1 cellular context compared by ENCODE assay signal in genomic region chr13:80342541-80343371, GRCh38.
TF ChIP-seq lines count a peak whose summit lies in the region.

No MANE protein-coding gene starts in this region.

TF ChIP-seq in K562, 482 proteins besides CTCF, POLR2A, EP300 and RAD21 (continued from another document and continues in another):
- TF ChIP-seq FOXP4 (CRISPR knock-in tag; IDR thresholded peaks at IDR 0.05; ENCODE audit: borderline replicate concordance): no peak
- TF ChIP-seq ZC3H4 (CRISPR knock-in tag; IDR thresholded peaks at IDR 0.05; ENCODE audit: borderline replicate concordance): no peak
- TF ChIP-seq HNRNPH1 (optimal IDR thresholded peaks at IDR 0.05; ENCODE audit: low read depth, low read length): no peak
- TF ChIP-seq CCAR2 (IDR thresholded peaks at IDR 0.05; ENCODE audit: low read depth, low read length): no peak
- TF ChIP-seq EWSR1 (IDR thresholded peaks at IDR 0.05; ENCODE audit: borderline replicate concordance, low read depth, partially characterized antibody): no peak
- TF ChIP-seq STAT6 (CRISPR knock-in tag; IDR thresholded peaks at IDR 0.05): no peak
- no peak for TF ChIP-seq KLF16 (IDR thresholded peaks at IDR 0.05)
- no peak for TF ChIP-seq ASH1L (IDR thresholded peaks at IDR 0.05; ENCODE audit: borderline replicate concordance, low read depth, partially characterized antibody)
- TF ChIP-seq ZC3H8 (IDR thresholded peaks at IDR 0.05): no peak
- TF ChIP-seq POLR2AphosphoS5 (IDR thresholded peaks at IDR 0.05; ENCODE audit: control insufficient read depth, insufficient read depth, low read depth, low read length): no peak
- TF ChIP-seq TAF9B (IDR thresholded peaks at IDR 0.05; ENCODE audit: partially characterized antibody): no peak
- TF ChIP-seq SAFB2 (IDR thresholded peaks at IDR 0.05; ENCODE audit: borderline replicate concordance, low read depth, low read length, severe bottlenecking): no peak
- TF ChIP-seq ZNF318 (IDR thresholded peaks at IDR 0.05; ENCODE audit: borderline replicate concordance in 1 of 2, low read depth in 1 of 2): no peak
- TF ChIP-seq ZNF431 (CRISPR knock-in tag; IDR thresholded peaks at IDR 0.05): peak; percentile 36; the same call in 1 of the 2 replicates
- no peak for TF ChIP-seq ZNF197 (CRISPR knock-in tag; IDR thresholded peaks at IDR 0.05; ENCODE audit: low read depth)
- TF ChIP-seq PHF8 (IDR thresholded peaks at IDR 0.05; ENCODE audit: borderline replicate concordance, low read length): peak; percentile 44; the same call in 1 of the 2 replicates
- no peak for TF ChIP-seq ATF1 (CRISPR knock-in tag; IDR thresholded peaks at IDR 0.05)
- peak; percentile 42 for TF ChIP-seq ATF1 (tag; IDR thresholded peaks at IDR 0.05)
- TF ChIP-seq BCLAF1 (IDR thresholded peaks at IDR 0.05; ENCODE audit: borderline replicate concordance in 1 of 2, control insufficient read depth in 1 of 2, low read depth in 2 of 2, low read length in 1 of 2): no peak
- TF ChIP-seq MGA (IDR thresholded peaks at IDR 0.05): peak; percentile 92
- TF ChIP-seq HIVEP1 (CRISPR knock-in tag; IDR thresholded peaks at IDR 0.05): no peak
